Comparison of ENCODE assay signal across 17 cellular contexts in the genomic region with DNA sequence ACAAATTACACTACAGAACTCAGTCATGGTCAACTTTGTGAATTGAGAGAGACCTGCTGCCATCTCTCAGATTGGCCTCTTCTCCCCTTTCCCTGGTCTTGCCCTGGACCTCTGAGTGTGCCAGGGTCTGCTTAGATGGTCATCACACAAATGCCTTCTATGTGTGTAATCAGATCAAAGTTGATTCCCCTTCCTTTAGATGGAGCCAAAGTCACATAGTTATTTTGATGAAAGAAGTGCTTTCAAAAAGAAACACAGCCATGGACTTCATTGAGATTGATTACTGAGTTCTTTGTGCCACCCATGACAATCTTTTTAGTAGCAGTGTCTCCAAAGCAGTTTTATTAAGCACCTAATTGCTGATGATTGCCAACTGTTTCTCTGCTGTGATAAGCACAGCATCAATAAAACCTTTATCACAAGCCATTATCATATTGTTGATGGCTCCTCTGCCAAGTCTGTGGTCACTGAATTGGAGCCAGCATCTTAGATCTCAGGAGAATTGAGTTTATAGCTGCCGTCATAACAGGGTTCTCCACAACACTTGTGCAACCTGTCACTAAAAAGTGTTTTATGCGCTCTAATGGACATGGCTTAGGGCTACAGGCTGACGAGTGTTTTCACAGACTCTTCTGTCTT.
DNase-seq lines count a peak whose midpoint lies in the region; ATAC-seq, FAIRE-seq and TF ChIP-seq lines count a peak whose summit lies in the region.
"Had no signal": no experiment of that assay in that cellular context is flagged by ENCODE, and none has a peak within 500 bp of the region (broad histone marks: within the 10 kb centered on the region; RNA-seq: fewer than 3 reads in every experiment).

No MANE protein-coding gene starts in this region.

- TF ChIP-seq CTCF in A549 (IDR thresholded peaks at IDR 0.05) (no peak), choroid plexus epithelial cell (conservative IDR thresholded peaks at IDR 0.05; ENCODE audit: low read depth, low read length) (peak; percentile 37), stomach (IDR thresholded peaks at IDR 0.05) (no peak), thyroid gland (IDR thresholded peaks at IDR 0.05) (peak in 2 of 6 experiments; percentile 35 to 50)

- H3K36me3 ChIP-seq in stomach (peaks cover 0 to 5% (median 0%) of the 10 kb centered on the region in 4 donors), thyroid gland (no peaks in the 10 kb centered on the region)
- H3K36me3 ChIP-seq: gastrocnemius medialis had no signal

- no peaks in the 10 kb centered on the region for H3K4me1 ChIP-seq in A549
- H3K4me1 ChIP-seq in stomach, result no peaks in the 10 kb centered on the region
- no peaks in the 10 kb centered on the region for H3K4me1 ChIP-seq in thyroid gland
- H3K4me1 ChIP-seq: gastrocnemius medialis had no signal

- H3K4me3 ChIP-seq in A549 (no peak overlapping the region), choroid plexus epithelial cell (ENCODE audit: low read depth, low read length) (no peak overlapping the region), stomach (no peak overlapping the region), thyroid gland (replicated peaks in 1 of 3) (no peak overlapping the region)
- H3K4me3 ChIP-seq: gastrocnemius medialis had no signal

- CTCF ChIA-PET in A549 (lab: Yijun Ruan, JAX), result no interaction called here

- no peak overlapping the region for H3K4me2 ChIP-seq in A549
- H3K4me2 ChIP-seq: KMS-11 had no signal

- no peaks in the 10 kb centered on the region for H3K27me3 ChIP-seq in stomach
- H3K27me3 ChIP-seq in thyroid gland, result no peaks in the 10 kb centered on the region
- H3K27me3 ChIP-seq: gastrocnemius medialis had no signal

- DNase-seq in A549 (ENCODE audit: low read depth in 1 of 2, low spot score in 1 of 2), result peak in 1 of 2 experiments; percentile 4
- peak; percentile 11 for DNase-seq in EL
- DNase-seq in NCI-H187 treated with DMSO at 0.1 percent for 48 hours (lab: John Stamatoyannopoulos, UW), result peak; percentile 67
- DNase-seq in choroid plexus epithelial cell (ENCODE audit: low read depth), result peak; percentile 62
- DNase-seq in stomach, result no peak
- no peak for DNase-seq in NCI-H1048 (lab: John Stamatoyannopoulos, UW)
- DNase-seq in thyroid gland, result no peak
- DNase-seq: activated CD4-positive, alpha-beta T cell treated with anti-CD3 and anti-CD28 coated beads for 1 hour; CD4-positive, alpha-beta T cell; cerebellar nuclear complex; gastrocnemius medialis; mesenchymal stem cell; retina had no signal

- H3K9me3 ChIP-seq in A549, result no peaks in the 10 kb centered on the region
- H3K9me3 ChIP-seq in stomach, result no peaks in the 10 kb centered on the region
- no peaks in the 10 kb centered on the region for H3K9me3 ChIP-seq in thyroid gland
- H3K9me3 ChIP-seq: gastrocnemius medialis had no signal

- intact Hi-C loops in stomach (cut with DNase I; ENCODE audit: low total_unique reads), result no loop called here
- intact Hi-C loops in thyroid gland (cut with DNase I), result loop anchor here (10.0 kb wide), 2 partner anchors 153 to 273 kb away; a partner anchor contains a TSS

- no peak overlapping the region for H3K27ac ChIP-seq in A549
- no peak overlapping the region for H3K27ac ChIP-seq in stomach
- H3K27ac ChIP-seq in thyroid gland, result no peak overlapping the region
- H3K27ac ChIP-seq: gastrocnemius medialis, KMS-11 had no signal

- no peak for FAIRE-seq in A549 (lab: Jason Lieb, UNC)

- 96% methylated on average over 3 of the region's 3 CpGs for WGBS in A549 (ENCODE audit: missing lambda C conversion rate)
- WGBS in stomach, 5 donors, result 66 to 86% (median 83%) methylated on average over 3 of the region's 3 CpGs
- WGBS in thyroid gland, 2 donors, result 49 to 58% methylated on average over 3 of the region's 3 CpGs

- TF ChIP-seq POLR2A in A549 (IDR thresholded peaks at IDR 0.05; ENCODE audit: low read length), result no peak
- TF ChIP-seq POLR2A in stomach (IDR thresholded peaks at IDR 0.05), result no peak
- TF ChIP-seq POLR2A in thyroid gland (IDR thresholded peaks at IDR 0.05), result no peak

- POLR2A ChIA-PET in A549 (lab: Yijun Ruan, JAX), result no interaction called here

- no peak; a peak in 1 of 6 replicates for ATAC-seq in A549
- ATAC-seq in HG03342 (IDR thresholded peaks at IDR 0.05; ENCODE audit: unreplicated experiment), result no peak
- ATAC-seq: activated T-helper 17 cell treated with anti-CD3 and anti-CD28 coated beads, Interleukin-2, amount 50 U/mL, for 72 hours; gastrocnemius medialis; Right ventricle myocardium inferior had no signal

- no peak for TF ChIP-seq EP300 in A549 (IDR thresholded peaks at IDR 0.05)
- TF ChIP-seq EP300 in stomach (IDR thresholded peaks at IDR 0.05), result no peak

- peak; percentile 30 to 33; a peak in 4 of 5 replicates for TF ChIP-seq RAD21 in A549 (conservative IDR thresholded peaks at IDR 0.05 in 1 of 2, IDR thresholded peaks at IDR 0.05 in 1 of 2)

TF ChIP-seq in A549, 52 proteins besides CTCF, POLR2A, EP300 and RAD21:
- TF ChIP-seq NPAS2 (CRISPR knock-in tag; IDR thresholded peaks at IDR 0.05; ENCODE audit: borderline replicate concordance) (no peak), MAZ (IDR thresholded peaks at IDR 0.05; ENCODE audit: borderline replicate concordance, low read depth, low read length) (no peak), RFX5 (IDR thresholded peaks at IDR 0.05) (no peak), EHF (CRISPR knock-in tag; IDR thresholded peaks at IDR 0.05) (no peak), HEYL (CRISPR knock-in tag; IDR thresholded peaks at IDR 0.05) (no peak), KDM1A (IDR thresholded peaks at IDR 0.05; ENCODE audit: low read depth) (no peak), SMC3 (IDR thresholded peaks at IDR 0.05) (no peak), MAFK (IDR thresholded peaks at IDR 0.05; ENCODE audit: partially characterized antibody) (no peak), ZC3H11A (IDR thresholded peaks at IDR 0.05) (no peak), BHLHE40 (IDR thresholded peaks at IDR 0.05; ENCODE audit: low read depth, low read length) (no peak)
- TF ChIP-seq, protein P1, sequence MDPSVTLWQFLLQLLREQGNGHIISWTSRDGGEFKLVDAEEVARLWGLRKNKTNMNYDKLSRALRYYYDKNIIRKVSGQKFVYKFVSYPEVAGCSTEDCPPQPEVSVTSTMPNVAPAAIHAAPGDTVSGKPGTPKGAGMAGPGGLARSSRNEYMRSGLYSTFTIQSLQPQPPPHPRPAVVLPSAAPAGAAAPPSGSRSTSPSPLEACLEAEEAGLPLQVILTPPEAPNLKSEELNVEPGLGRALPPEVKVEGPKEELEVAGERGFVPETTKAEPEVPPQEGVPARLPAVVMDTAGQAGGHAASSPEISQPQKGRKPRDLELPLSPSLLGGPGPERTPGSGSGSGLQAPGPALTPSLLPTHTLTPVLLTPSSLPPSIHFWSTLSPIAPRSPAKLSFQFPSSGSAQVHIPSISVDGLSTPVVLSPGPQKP (IDR thresholded peaks at IDR 0.05; ENCODE audit: low read depth, low read length), result no peak
- TF ChIP-seq, protein P2, sequence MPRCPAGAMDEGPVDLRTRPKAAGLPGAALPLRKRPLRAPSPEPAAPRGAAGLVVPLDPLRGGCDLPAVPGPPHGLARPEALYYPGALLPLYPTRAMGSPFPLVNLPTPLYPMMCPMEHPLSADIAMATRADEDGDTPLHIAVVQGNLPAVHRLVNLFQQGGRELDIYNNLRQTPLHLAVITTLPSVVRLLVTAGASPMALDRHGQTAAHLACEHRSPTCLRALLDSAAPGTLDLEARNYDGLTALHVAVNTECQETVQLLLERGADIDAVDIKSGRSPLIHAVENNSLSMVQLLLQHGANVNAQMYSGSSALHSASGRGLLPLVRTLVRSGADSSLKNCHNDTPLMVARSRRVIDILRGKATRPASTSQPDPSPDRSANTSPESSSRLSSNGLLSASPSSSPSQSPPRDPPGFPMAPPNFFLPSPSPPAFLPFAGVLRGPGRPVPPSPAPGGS (IDR thresholded peaks at IDR 0.05), result no peak
- TF ChIP-seq, protein P3, sequence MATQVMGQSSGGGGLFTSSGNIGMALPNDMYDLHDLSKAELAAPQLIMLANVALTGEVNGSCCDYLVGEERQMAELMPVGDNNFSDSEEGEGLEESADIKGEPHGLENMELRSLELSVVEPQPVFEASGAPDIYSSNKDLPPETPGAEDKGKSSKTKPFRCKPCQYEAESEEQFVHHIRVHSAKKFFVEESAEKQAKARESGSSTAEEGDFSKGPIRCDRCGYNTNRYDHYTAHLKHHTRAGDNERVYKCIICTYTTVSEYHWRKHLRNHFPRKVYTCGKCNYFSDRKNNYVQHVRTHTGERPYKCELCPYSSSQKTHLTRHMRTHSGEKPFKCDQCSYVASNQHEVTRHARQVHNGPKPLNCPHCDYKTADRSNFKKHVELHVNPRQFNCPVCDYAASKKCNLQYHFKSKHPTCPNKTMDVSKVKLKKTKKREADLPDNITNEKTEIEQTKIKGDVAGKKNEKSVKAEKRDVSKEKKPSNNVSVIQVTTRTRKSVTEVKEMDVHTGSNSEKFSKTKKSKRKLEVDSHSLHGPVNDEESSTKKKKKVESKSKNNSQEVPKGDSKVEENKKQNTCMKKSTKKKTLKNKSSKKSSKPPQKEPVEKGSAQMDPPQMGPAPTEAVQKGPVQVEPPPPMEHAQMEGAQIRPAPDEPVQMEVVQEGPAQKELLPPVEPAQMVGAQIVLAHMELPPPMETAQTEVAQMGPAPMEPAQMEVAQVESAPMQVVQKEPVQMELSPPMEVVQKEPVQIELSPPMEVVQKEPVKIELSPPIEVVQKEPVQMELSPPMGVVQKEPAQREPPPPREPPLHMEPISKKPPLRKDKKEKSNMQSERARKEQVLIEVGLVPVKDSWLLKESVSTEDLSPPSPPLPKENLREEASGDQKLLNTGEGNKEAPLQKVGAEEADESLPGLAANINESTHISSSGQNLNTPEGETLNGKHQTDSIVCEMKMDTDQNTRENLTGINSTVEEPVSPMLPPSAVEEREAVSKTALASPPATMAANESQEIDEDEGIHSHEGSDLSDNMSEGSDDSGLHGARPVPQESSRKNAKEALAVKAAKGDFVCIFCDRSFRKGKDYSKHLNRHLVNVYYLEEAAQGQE (IDR thresholded peaks at IDR 0.05), result no peak
TF ChIP-seq in A549: peak in this region for 0.

Comparison
In these comparisons a context has a peak if more than half of its experiments do, and no peak if none do; other contexts are left out.
1. DNase-seq: peak in EL (single experiment), NCI-H187 treated with DMSO at 0.1 percent for 48 hours (single experiment) and choroid plexus epithelial cell (single experiment); none in stomach (single experiment), NCI-H1048 (single experiment) and thyroid gland (0 of 2).